In genomic region chr17:70767102-70767701, GRCh38 we compare ENCODE assay signal across 8 cellular contexts.
A peak's percentile ranks its signal among the peaks of the same experiment; 100 is the strongest.
DNase-seq lines count a peak whose midpoint lies in the region; ATAC-seq, FAIRE-seq and TF ChIP-seq lines count a peak whose summit lies in the region.

No MANE protein-coding gene starts in this region.

- no peaks in the 10 kb centered on the region for H3K9me3 ChIP-seq in pancreas

- peak; percentile 81 for TF ChIP-seq CTCF in 22Rv1 (IDR thresholded peaks at IDR 0.05)
- TF ChIP-seq CTCF in GM12875 (IDR thresholded peaks at IDR 0.05; ENCODE audit: borderline replicate concordance, insufficient read depth, low read depth, low read length), result peak; percentile 26; the same call in 1 of the 2 replicates
- TF ChIP-seq CTCF in endothelial cell (IDR thresholded peaks at IDR 0.05; ENCODE audit: unreplicated experiment), result peak; percentile 90
- peak in 3 of 4 donors; percentile 46 to 51 (median 50) for TF ChIP-seq CTCF in pancreas (IDR thresholded peaks at IDR 0.05)

- CTCF ChIA-PET in activated naive CD4-positive, alpha-beta T cell treated with anti-CD3 and anti-CD28 coated beads, Interleukin-2, amount 10 ng/mL, durations not matched to agents 7 days and 5 days (lab: Charles Lee), result interaction anchor here (0.8 to 1.4 kb wide), 2 partner anchors 40 to 1768 kb away, joined by 3 to 4 read pairs; no protein-coding TSS in a partner anchor
- CTCF ChIA-PET in activated naive CD4-positive, alpha-beta T cell treated with anti-CD3 and anti-CD28 coated beads for 36 hours (lab: Charles Lee), result interaction anchor here (0.6 to 1.1 kb wide), 5 partner anchors 198 to 831 kb away, joined by 3 to 6 read pairs (median 3); no protein-coding TSS in a partner anchor

- peaks cover 0 to 6% (median 0%) of the 10 kb centered on the region in 4 donors for H3K27me3 ChIP-seq in pancreas

- 45 to 54% methylated on average over 2 of the region's 2 CpGs for WGBS in pancreas, 2 donors

- peak; percentile 8 for DNase-seq in NCI-H446 treated with DMSO at 0.1 percent for 48 hours (lab: John Stamatoyannopoulos, UW)
- peak; percentile 27 for DNase-seq in endothelial cell (ENCODE audit: low spot score)
- DNase-seq in pancreas, result no peak
- no peak for DNase-seq in activated naive CD4-positive, alpha-beta T cell treated with anti-CD3 and anti-CD28 coated beads, Interleukin-2, amount 10 ng/mL, durations not matched to agents 7 days and 5 days
- no peak for DNase-seq in activated naive CD4-positive, alpha-beta T cell treated with anti-CD3 and anti-CD28 coated beads for 36 hours

- peaks cover 0 to 6% (median 0%) of the 10 kb centered on the region in 3 donors for H3K4me1 ChIP-seq in pancreas

- H3K36me3 ChIP-seq in pancreas, result no peaks in the 10 kb centered on the region

- peak; percentile 87 for FAIRE-seq in pancreas (lab: Jason Lieb, UNC)

- ATAC-seq in pancreas, result peak in 2 of 4 donors; percentile 50 to 53
- ATAC-seq in HG02588 (IDR thresholded peaks at IDR 0.05; ENCODE audit: unreplicated experiment), result no peak

- intact Hi-C loops in pancreas (cut with DNase I), result no loop called here
- intact Hi-C loops in activated naive CD4-positive, alpha-beta T cell treated with anti-CD3 and anti-CD28 coated beads for 36 hours (cut with micrococcal nuclease), result loop anchor here (2.0 to 5.0 kb wide), 2 partner anchors 1350 to 1774 kb away; no protein-coding TSS in a partner anchor

- H3K4me3 ChIP-seq in GM12875 (ENCODE audit: low read depth, low read length) (no peak overlapping the region), pancreas (no peak overlapping the region)

- H3K27ac Mint-ChIP-seq in endothelial cell (ENCODE audit: unreplicated experiment), result no peak overlapping the region
- H3K27ac Mint-ChIP-seq in activated naive CD4-positive, alpha-beta T cell treated with anti-CD3 and anti-CD28 coated beads, Interleukin-2, amount 10 ng/mL, durations not matched to agents 7 days and 5 days, result no peak overlapping the region
- H3K27ac Mint-ChIP-seq in activated naive CD4-positive, alpha-beta T cell treated with anti-CD3 and anti-CD28 coated beads for 36 hours, result no peak overlapping the region

- H3K27ac ChIP-seq in 22Rv1 (no peak overlapping the region), pancreas (no peak overlapping the region)

- H3K27me3 Mint-ChIP-seq in endothelial cell (ENCODE audit: unreplicated experiment), result no peaks in the 10 kb centered on the region
- no peaks in the 10 kb centered on the region for H3K27me3 Mint-ChIP-seq in activated naive CD4-positive, alpha-beta T cell treated with anti-CD3 and anti-CD28 coated beads, Interleukin-2, amount 10 ng/mL, durations not matched to agents 7 days and 5 days
- H3K27me3 Mint-ChIP-seq in activated naive CD4-positive, alpha-beta T cell treated with anti-CD3 and anti-CD28 coated beads for 36 hours (ENCODE audit: low read depth), result peaks cover under 1% of the 10 kb centered on the region

- no peaks in the 10 kb centered on the region for H3K9me3 Mint-ChIP-seq in endothelial cell (ENCODE audit: unreplicated experiment)
- H3K9me3 Mint-ChIP-seq in activated naive CD4-positive, alpha-beta T cell treated with anti-CD3 and anti-CD28 coated beads, Interleukin-2, amount 10 ng/mL, durations not matched to agents 7 days and 5 days, result no peaks in the 10 kb centered on the region
- no peaks in the 10 kb centered on the region for H3K9me3 Mint-ChIP-seq in activated naive CD4-positive, alpha-beta T cell treated with anti-CD3 and anti-CD28 coated beads for 36 hours

- H3K4me1 Mint-ChIP-seq in endothelial cell (ENCODE audit: unreplicated experiment), result no peaks in the 10 kb centered on the region
- H3K4me1 Mint-ChIP-seq in activated naive CD4-positive, alpha-beta T cell treated with anti-CD3 and anti-CD28 coated beads, Interleukin-2, amount 10 ng/mL, durations not matched to agents 7 days and 5 days, result no peaks in the 10 kb centered on the region
- H3K4me1 Mint-ChIP-seq in activated naive CD4-positive, alpha-beta T cell treated with anti-CD3 and anti-CD28 coated beads for 36 hours (ENCODE audit: low read depth), result no peaks in the 10 kb centered on the region

- H3K36me3 Mint-ChIP-seq in endothelial cell (ENCODE audit: low read depth, unreplicated experiment), result no peaks in the 10 kb centered on the region
- no peaks in the 10 kb centered on the region for H3K36me3 Mint-ChIP-seq in activated naive CD4-positive, alpha-beta T cell treated with anti-CD3 and anti-CD28 coated beads, Interleukin-2, amount 10 ng/mL, durations not matched to agents 7 days and 5 days
- no peaks in the 10 kb centered on the region for H3K36me3 Mint-ChIP-seq in activated naive CD4-positive, alpha-beta T cell treated with anti-CD3 and anti-CD28 coated beads for 36 hours (ENCODE audit: low read depth)

- H3K4me3 Mint-ChIP-seq in endothelial cell (ENCODE audit: unreplicated experiment), result no peak overlapping the region
- no peak overlapping the region for H3K4me3 Mint-ChIP-seq in activated naive CD4-positive, alpha-beta T cell treated with anti-CD3 and anti-CD28 coated beads, Interleukin-2, amount 10 ng/mL, durations not matched to agents 7 days and 5 days
- no peak overlapping the region for H3K4me3 Mint-ChIP-seq in activated naive CD4-positive, alpha-beta T cell treated with anti-CD3 and anti-CD28 coated beads for 36 hours

Comparison
In these comparisons a context has a peak if more than half of its experiments do, and no peak if none do; other contexts are left out.
1. CTCF ChIP-seq: peak in every context shown above with its lines; median percentile 90 in endothelial cell; 81 in 22Rv1; 50 in pancreas; 26 in GM12875.
2. DNase-seq: peak in NCI-H446 treated with DMSO at 0.1 percent for 48 hours (single experiment) and endothelial cell (single experiment); none in pancreas (0 of 6), activated naive CD4-positive, alpha-beta T cell treated with anti-CD3 and anti-CD28 coated beads, Interleukin-2, amount 10 ng/mL, durations not matched to agents 7 days and 5 days (single experiment) and activated naive CD4-positive, alpha-beta T cell treated with anti-CD3 and anti-CD28 coated beads for 36 hours (single experiment).